8 cellular contexts compared by ENCODE assay signal in genomic region chr3:159814161-159814560, GRCh38. TPM values are rescaled to one million over a fixed set of nuclear protein-coding genes. Genes with fewer than 3 reads are reported as not detected.
A peak's percentile ranks its signal among the peaks of the same experiment; 100 is the strongest.
DNase-seq lines count a peak whose midpoint lies in the region.

No MANE protein-coding gene starts in this region.

- in situ Hi-C loops in Caki2 (cut with HindIII; ENCODE audit: low pct_unique_long_range_greater_than_20kb, low sequenced_read_pairs) = no loop called here

- DNase-seq in Caki2 (ENCODE audit: low read depth) = peak; percentile 47
- DNase-seq in HT-29 (ENCODE audit: low spot score) = peak; percentile 76
- peak; percentile 58 for DNase-seq in SHP77 treated with DMSO at 0.1 percent for 48 hours (lab: John Stamatoyannopoulos, UW)
- peak; percentile 78 for DNase-seq in kidney tubule cell (ENCODE audit: low spot score)
- no peak for DNase-seq in middle frontal gyrus (ENCODE audit: extremely low spot score, low spot score)
- no peak for DNase-seq in stimulated activated CD4-positive, alpha-beta T cell treated with anti-CD3 and anti-CD28 coated beads, Interleukin-15, amount 100 ng/mL, for 24 hours
- no peak for DNase-seq in SK-N-DZ (ENCODE audit: low spot score)
- no peak for DNase-seq in NCI-H1694 treated with DMSO at 0.1 percent for 48 hours (lab: John Stamatoyannopoulos, UW)

RNA-seq across cellular contexts. Expression of gene SCHIP1, which starts 25.5 kb away (rescaled TPM):
- 0.98 and 1.6 TPM in 2 replicates for total RNA-seq in Caki2 (2014; rRNA removed; shearing (Covaris generic); ENCODE audit: low replicate concordance)
- total RNA-seq in HT-29 (2014; rRNA removed; shearing (Covaris generic)) = not detected in 2 replicates
- polyA plus RNA-seq in SK-N-DZ (2014; cell fraction: cytosol; rRNA removed) = 127 and 223 TPM in 2 replicates
- polyA plus RNA-seq in SK-N-DZ (2014; cell fraction: nucleus; rRNA removed) = 105 and 153 TPM in 2 replicates

Comparison
In these comparisons a context has a peak if more than half of its experiments do, and no peak if none do; other contexts are left out.
1. DNase-seq: peak in Caki2 (single experiment), HT-29 (single experiment), SHP77 treated with DMSO at 0.1 percent for 48 hours (single experiment) and kidney tubule cell (single experiment); none in middle frontal gyrus (single experiment), stimulated activated CD4-positive, alpha-beta T cell treated with anti-CD3 and anti-CD28 coated beads, Interleukin-15, amount 100 ng/mL, for 24 hours (single experiment), SK-N-DZ (single experiment) and NCI-H1694 treated with DMSO at 0.1 percent for 48 hours (single experiment).